Comparison of ENCODE assay signal across 30 cellular contexts in genomic region chr1:55695151-55695550, GRCh38.
DNase-seq lines count a peak whose midpoint lies in the region; ATAC-seq, FAIRE-seq and TF ChIP-seq lines count a peak whose summit lies in the region.
"Had no signal": no experiment of that assay in that cellular context is flagged by ENCODE, and none has a peak within 500 bp of the region (broad histone marks: within the 10 kb centered on the region; RNA-seq: fewer than 3 reads in every experiment).

No MANE protein-coding gene starts in this region.

- FAIRE-seq in astrocyte (lab: Jason Lieb, UNC), result no peak
- FAIRE-seq: GM12891, RCC 7860 had no signal

- DNase-seq in GM23248 (peak; percentile 36), astrocyte (ENCODE audit: low read depth) (peak; percentile 63), right lobe of liver (no peak), lower leg skin (ENCODE audit: low spot score in 2 of 2) (no peak)
- DNase-seq in stimulated activated effector memory CD8-positive, alpha-beta T cell treated with anti-CD3 and anti-CD28 coated beads, Interleukin-12 subunit alpha, Interleukin-12 subunit beta, amount 100 ng/mL, for 72 hours (ENCODE audit: low spot score in 2 of 2), result no peak
- DNase-seq: activated CD4-positive, alpha-beta T cell treated with anti-CD3 and anti-CD28 coated beads, Interleukin-2, amount 10 ng/mL, durations not matched to agents 7 days and 5 days; colonic mucosa; effector memory CD4-positive, alpha-beta T cell; heart left ventricle; Kasumi-1; lower lobe of right lung; mucosa of descending colon; NCI-H1436; NCI-H2081 treated with DMSO at 0.1 percent for 48 hours; nephron progenitor cell; ovary; retina; spleen; stimulated activated CD4-positive, alpha-beta T cell treated with anti-CD3 and anti-CD28 coated beads, Interleukin-2, amount 100 ng/mL, for 24 hours; stimulated activated CD8-positive, alpha-beta memory T cell treated with anti-CD3 and anti-CD28 coated beads, Interleukin-4, amount 100 ng/mL, for 48 hours; stimulated activated naive CD8-positive, alpha-beta T cell treated with anti-CD3 and anti-CD28 coated beads, Interleukin-15, amount 100 ng/mL, for 72 hours; T1000; tibial artery had no signal

- ATAC-seq in right lobe of liver (no peak), HG02642 (IDR thresholded peaks at IDR 0.05; ENCODE audit: poor library complexity, unreplicated experiment) (no peak)
- no peak for ATAC-seq in stimulated activated effector memory CD8-positive, alpha-beta T cell treated with anti-CD3 and anti-CD28 coated beads, Interleukin-12 subunit alpha, Interleukin-12 subunit beta, amount 100 ng/mL, for 72 hours
- ATAC-seq: activated naive CD4-positive, alpha-beta T cell treated with anti-CD3 and anti-CD28 coated beads, Interleukin-2, amount 50 U/mL, for 72 hours; mucosa of descending colon; stimulated activated naive CD8-positive, alpha-beta T cell treated with anti-CD3 and anti-CD28 coated beads, Interleukin-15, amount 100 ng/mL, for 72 hours had no signal

- peaks cover 4% of the 10 kb centered on the region for H3K4me1 Mint-ChIP-seq in astrocyte (ENCODE audit: low read depth, unreplicated experiment)
- H3K4me1 Mint-ChIP-seq in nephron, result peaks cover 62% of the 10 kb centered on the region
- no peaks in the 10 kb centered on the region for H3K4me1 Mint-ChIP-seq in stimulated activated effector memory CD8-positive, alpha-beta T cell treated with anti-CD3 and anti-CD28 coated beads, Interleukin-12 subunit alpha, Interleukin-12 subunit beta, amount 100 ng/mL, for 72 hours
- H3K4me1 Mint-ChIP-seq: activated CD4-positive, alpha-beta T cell treated with anti-CD3 and anti-CD28 coated beads, Interleukin-2, amount 10 ng/mL, durations not matched to agents 7 days and 5 days; stimulated activated naive CD8-positive, alpha-beta T cell treated with anti-CD3 and anti-CD28 coated beads, Interleukin-15, amount 100 ng/mL, for 72 hours had no signal

- 29 to 42% methylated on average over 4 of the region's 4 CpGs for WGBS in GM23248 (ENCODE audit: low coverage in 1 of 2, low lambda C conversion rate in 2 of 2, missing lambda C conversion rate in 2 of 2), 2 experiments
- WGBS in right lobe of liver (ENCODE audit: insufficient coverage, low coverage, low lambda C conversion rate, missing lambda C conversion rate), result 82% methylated on average over 4 of the region's 4 CpGs
- 69 to 80% methylated on average over 4 of the region's 4 CpGs for WGBS in lower leg skin, 2 donors

- no peaks in the 10 kb centered on the region for H3K27me3 ChIP-seq in GM23248 (replicated peaks; ENCODE audit: insufficient read depth)
- no peaks in the 10 kb centered on the region for H3K27me3 ChIP-seq in astrocyte (ENCODE audit: insufficient read depth, low read length)
- no peaks in the 10 kb centered on the region for H3K27me3 ChIP-seq in subcutaneous abdominal adipose tissue (ENCODE audit: control insufficient read depth in 5 of 5, insufficient read depth in 4 of 5, low read length in 5 of 5)
- H3K27me3 ChIP-seq in right lobe of liver, result no peaks in the 10 kb centered on the region
- H3K27me3 ChIP-seq: BLaER1 treated with 17β-estradiol and CSF1 and Interleukin-3, amounts not matched to agents 10 nM and 100 nM; colonic mucosa; heart left ventricle; ovary; tibial artery had no signal

- H3K4me2 ChIP-seq in GM23248 (ENCODE audit: unreplicated experiment), result peak overlapping the region; percentile 58
- H3K4me2 ChIP-seq in astrocyte (ENCODE audit: low read length), result no peak overlapping the region
- H3K4me2 ChIP-seq: BLaER1 treated with 17β-estradiol and CSF1 and Interleukin-3, amounts not matched to agents 10 nM and 100 nM had no signal

- H3K9ac ChIP-seq in GM23248, result peak overlapping the region; percentile 60
- H3K9ac ChIP-seq in astrocyte (ENCODE audit: low read length), result peak overlapping the region; percentile 27
- H3K9ac ChIP-seq in subcutaneous abdominal adipose tissue (ENCODE audit: low read length in 5 of 5), result no peak overlapping the region
- H3K9ac ChIP-seq: BLaER1 treated with 17β-estradiol and CSF1 and Interleukin-3, amounts not matched to agents 10 nM and 100 nM had no signal

- in situ Hi-C loops in GM23248 (cut with MboI), result no loop called here

- TF ChIP-seq CTCF in astrocyte (IDR thresholded peaks at IDR 0.05; ENCODE audit: insufficient read depth, low read depth, low read length) (no peak), nephron (IDR thresholded peaks at IDR 0.05; ENCODE audit: unreplicated experiment in 3 of 3) (no peak), right lobe of liver (IDR thresholded peaks at IDR 0.05) (no peak), lower leg skin (IDR thresholded peaks at IDR 0.05) (no peak)

- no peaks in the 10 kb centered on the region; the same call in 1 of the 2 replicates for H3K9me2 ChIP-seq in GM23248 (ENCODE audit: insufficient read depth)

- H3K79me2 ChIP-seq in GM23248 (ENCODE audit: insufficient read depth), result no peaks in the 10 kb centered on the region
- H3K79me2 ChIP-seq in astrocyte (ENCODE audit: insufficient read depth, low read length), result no peaks in the 10 kb centered on the region

- H3K36me3 ChIP-seq in GM23248 (ENCODE audit: low read depth), result no peaks in the 10 kb centered on the region
- no peaks in the 10 kb centered on the region for H3K36me3 ChIP-seq in astrocyte (ENCODE audit: insufficient read depth, low read length)
- H3K36me3 ChIP-seq in subcutaneous abdominal adipose tissue (ENCODE audit: control insufficient read depth in 5 of 5, insufficient read depth in 5 of 5, low read length in 5 of 5), result no peaks in the 10 kb centered on the region
- H3K36me3 ChIP-seq in right lobe of liver, result no peaks in the 10 kb centered on the region
- H3K36me3 ChIP-seq: BLaER1 treated with 17β-estradiol and CSF1 and Interleukin-3, amounts not matched to agents 10 nM and 100 nM; colonic mucosa; heart left ventricle; lower lobe of right lung; ovary; spleen; tibial artery had no signal

- peaks cover 15% of the 10 kb centered on the region for H3K27me3 Mint-ChIP-seq in astrocyte (ENCODE audit: low read depth, unreplicated experiment)
- H3K27me3 Mint-ChIP-seq in nephron (ENCODE audit: low read depth), result peaks cover 8% of the 10 kb centered on the region
- H3K27me3 Mint-ChIP-seq: activated CD4-positive, alpha-beta T cell treated with anti-CD3 and anti-CD28 coated beads, Interleukin-2, amount 10 ng/mL, durations not matched to agents 7 days and 5 days; stimulated activated naive CD8-positive, alpha-beta T cell treated with anti-CD3 and anti-CD28 coated beads, Interleukin-15, amount 100 ng/mL, for 72 hours had no signal

- H3K4me1 ChIP-seq in GM23248 (ENCODE audit: insufficient read depth) (peaks cover 44% of the 10 kb centered on the region), astrocyte (ENCODE audit: insufficient read depth, low read length) (peaks cover 29% of the 10 kb centered on the region), subcutaneous abdominal adipose tissue (ENCODE audit: control insufficient read depth in 5 of 5, insufficient read depth in 5 of 5, low read length in 5 of 5) (peaks cover 2 to 30% (median 24%) of the 10 kb centered on the region in 5 donors), right lobe of liver (no peaks in the 10 kb centered on the region)
- H3K4me1 ChIP-seq: BLaER1 treated with 17β-estradiol and CSF1 and Interleukin-3, amounts not matched to agents 10 nM and 100 nM; colonic mucosa; spleen had no signal

- peaks cover 43% of the 10 kb centered on the region for H3F3A ChIP-seq in GM23248 (ENCODE audit: insufficient read depth)

- no peak overlapping the region for H3K27ac Mint-ChIP-seq in astrocyte (ENCODE audit: unreplicated experiment)
- peak overlapping the region in 2 of 3 experiments; percentile 86 to 95 for H3K27ac Mint-ChIP-seq in nephron
- H3K27ac Mint-ChIP-seq in stimulated activated effector memory CD8-positive, alpha-beta T cell treated with anti-CD3 and anti-CD28 coated beads, Interleukin-12 subunit alpha, Interleukin-12 subunit beta, amount 100 ng/mL, for 72 hours, result no peak overlapping the region
- H3K27ac Mint-ChIP-seq: activated CD4-positive, alpha-beta T cell treated with anti-CD3 and anti-CD28 coated beads, Interleukin-2, amount 10 ng/mL, durations not matched to agents 7 days and 5 days; activated naive CD4-positive, alpha-beta T cell treated with anti-CD3 and anti-CD28 coated beads, Interleukin-2, amount 50 U/mL, for 72 hours; nephron progenitor cell; stimulated activated naive CD8-positive, alpha-beta T cell treated with anti-CD3 and anti-CD28 coated beads, Interleukin-15, amount 100 ng/mL, for 72 hours had no signal

- TF ChIP-seq POLR2A in right lobe of liver (IDR thresholded peaks at IDR 0.05), result no peak
- TF ChIP-seq POLR2A in lower leg skin (IDR thresholded peaks at IDR 0.05), result no peak

- intact Hi-C loops in right lobe of liver (cut with DNase I), result no loop called here
- intact Hi-C loops in lower leg skin (cut with DNase I; ENCODE audit: low total_unique reads), result no loop called here

- H3K36me3 Mint-ChIP-seq in astrocyte (ENCODE audit: low read depth, unreplicated experiment), result peaks cover 1% of the 10 kb centered on the region
- H3K36me3 Mint-ChIP-seq in nephron (ENCODE audit: low read depth), result no peaks in the 10 kb centered on the region
- H3K36me3 Mint-ChIP-seq in stimulated activated effector memory CD8-positive, alpha-beta T cell treated with anti-CD3 and anti-CD28 coated beads, Interleukin-12 subunit alpha, Interleukin-12 subunit beta, amount 100 ng/mL, for 72 hours, result no peaks in the 10 kb centered on the region
- H3K36me3 Mint-ChIP-seq: activated naive CD4-positive, alpha-beta T cell treated with anti-CD3 and anti-CD28 coated beads, Interleukin-2, amount 50 U/mL, for 72 hours had no signal

- H3K27ac ChIP-seq in GM23248 (peak overlapping the region; percentile 87), astrocyte (ENCODE audit: low read depth, low read length) (peak overlapping the region; percentile 80), subcutaneous abdominal adipose tissue (ENCODE audit: low read depth, low read length) (peak overlapping the region; percentile 74), right lobe of liver (no peak overlapping the region)
- H3K27ac ChIP-seq: BLaER1 treated with 17β-estradiol and CSF1 and Interleukin-3, amounts not matched to agents 10 nM and 100 nM; colonic mucosa; lower lobe of right lung; ovary; spleen had no signal

- no peak overlapping the region for H3K4me3 ChIP-seq in GM23248
- H3K4me3 ChIP-seq in astrocyte (ENCODE audit: insufficient read depth, low read depth, low read length), result no peak overlapping the region
- H3K4me3 ChIP-seq in subcutaneous abdominal adipose tissue (ENCODE audit: low read depth in 1 of 5, low read length in 5 of 5), result no peak overlapping the region
- no peak overlapping the region for H3K4me3 ChIP-seq in right lobe of liver
- H3K4me3 ChIP-seq in lower leg skin (ENCODE audit: low read depth, poor library complexity, severe bottlenecking), result no peak overlapping the region
- H3K4me3 ChIP-seq: BLaER1 treated with 17β-estradiol and CSF1 and Interleukin-3, amounts not matched to agents 10 nM and 100 nM; colonic mucosa; heart left ventricle; lower lobe of right lung; mucosa of descending colon; ovary; spleen; tibial artery had no signal

- H3K9me3 ChIP-seq in GM23248 (ENCODE audit: low read depth) (no peaks in the 10 kb centered on the region), astrocyte (ENCODE audit: insufficient read depth, low read depth, low read length) (no peaks in the 10 kb centered on the region), subcutaneous abdominal adipose tissue (ENCODE audit: control insufficient read depth in 5 of 5, low read length in 5 of 5) (no peaks in the 10 kb centered on the region), right lobe of liver (no peaks in the 10 kb centered on the region)
- H3K9me3 ChIP-seq: BLaER1 treated with 17β-estradiol and CSF1 and Interleukin-3, amounts not matched to agents 10 nM and 100 nM; colonic mucosa; heart left ventricle; lower lobe of right lung; mucosa of descending colon; ovary; spleen; tibial artery had no signal

- H2AFZ ChIP-seq in GM23248, result peak overlapping the region; percentile 63
- H2AFZ ChIP-seq in astrocyte (ENCODE audit: low read depth, low read length), result no peak overlapping the region

- H4K20me1 ChIP-seq in GM23248 (ENCODE audit: insufficient read depth) (no peaks in the 10 kb centered on the region), astrocyte (ENCODE audit: insufficient read depth, low read length) (no peaks in the 10 kb centered on the region)
- H4K20me1 ChIP-seq: BLaER1 treated with 17β-estradiol and CSF1 and Interleukin-3, amounts not matched to agents 10 nM and 100 nM had no signal

- H3K4me3 Mint-ChIP-seq in astrocyte (ENCODE audit: unreplicated experiment) (no peak overlapping the region), nephron (no peak overlapping the region)
- no peak overlapping the region for H3K4me3 Mint-ChIP-seq in stimulated activated effector memory CD8-positive, alpha-beta T cell treated with anti-CD3 and anti-CD28 coated beads, Interleukin-12 subunit alpha, Interleukin-12 subunit beta, amount 100 ng/mL, for 72 hours
- H3K4me3 Mint-ChIP-seq: activated CD4-positive, alpha-beta T cell treated with anti-CD3 and anti-CD28 coated beads, Interleukin-2, amount 10 ng/mL, durations not matched to agents 7 days and 5 days; nephron progenitor cell; stimulated activated naive CD8-positive, alpha-beta T cell treated with anti-CD3 and anti-CD28 coated beads, Interleukin-15, amount 100 ng/mL, for 72 hours had no signal

- H3K9me3 Mint-ChIP-seq in astrocyte (ENCODE audit: unreplicated experiment), result no peaks in the 10 kb centered on the region
- no peaks in the 10 kb centered on the region for H3K9me3 Mint-ChIP-seq in nephron
- no peaks in the 10 kb centered on the region for H3K9me3 Mint-ChIP-seq in stimulated activated effector memory CD8-positive, alpha-beta T cell treated with anti-CD3 and anti-CD28 coated beads, Interleukin-12 subunit alpha, Interleukin-12 subunit beta, amount 100 ng/mL, for 72 hours
- H3K9me3 Mint-ChIP-seq: activated CD4-positive, alpha-beta T cell treated with anti-CD3 and anti-CD28 coated beads, Interleukin-2, amount 10 ng/mL, durations not matched to agents 7 days and 5 days; activated naive CD4-positive, alpha-beta T cell treated with anti-CD3 and anti-CD28 coated beads, Interleukin-2, amount 50 U/mL, for 72 hours; nephron progenitor cell; stimulated activated naive CD8-positive, alpha-beta T cell treated with anti-CD3 and anti-CD28 coated beads, Interleukin-15, amount 100 ng/mL, for 72 hours had no signal

Comparison
In these comparisons a context has a peak if more than half of its experiments do, and no peak if none do; other contexts are left out.
1. DNase-seq: peak in GM23248 (single experiment) and astrocyte (single experiment); none in right lobe of liver (0 of 3), stimulated activated effector memory CD8-positive, alpha-beta T cell treated with anti-CD3 and anti-CD28 coated beads, Interleukin-12 subunit alpha, Interleukin-12 subunit beta, amount 100 ng/mL, for 72 hours (0 of 2) and lower leg skin (0 of 2).
2. H3K27ac ChIP-seq: peak in GM23248 (single experiment), astrocyte (single experiment) and subcutaneous abdominal adipose tissue (single experiment); none in right lobe of liver (0 of 3).
3. H3K9ac ChIP-seq: peak in GM23248 (single experiment) and astrocyte (single experiment); none in subcutaneous abdominal adipose tissue (0 of 5).
4. H3K27ac Mint-ChIP-seq: peak in nephron (2 of 3); none in astrocyte (single experiment) and stimulated activated effector memory CD8-positive, alpha-beta T cell treated with anti-CD3 and anti-CD28 coated beads, Interleukin-12 subunit alpha, Interleukin-12 subunit beta, amount 100 ng/mL, for 72 hours (single experiment).